ENCODE assay signal across 17 cellular contexts in the genomic region with DNA sequence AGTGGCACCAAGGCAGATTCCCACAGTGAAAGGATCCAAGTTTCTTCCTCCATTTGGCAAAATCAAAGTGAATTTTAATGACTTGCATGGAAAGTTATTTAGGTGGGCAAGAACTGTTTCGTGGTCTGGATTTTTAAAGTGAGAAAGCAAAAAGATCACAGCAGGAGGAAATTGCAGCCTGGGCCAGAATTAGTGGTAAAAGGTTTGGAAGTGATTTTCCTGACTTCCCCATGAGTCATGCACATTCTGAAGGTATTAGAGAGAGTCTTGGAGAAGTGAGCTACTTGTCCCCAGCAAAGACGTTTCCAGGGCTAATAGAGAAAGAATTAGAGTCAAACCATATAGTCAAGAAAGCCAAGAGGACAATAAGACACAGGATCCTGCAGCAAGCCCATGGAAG.
DNase-seq lines count a peak whose midpoint lies in the region; ATAC-seq, FAIRE-seq and TF ChIP-seq lines count a peak whose summit lies in the region.
"Had no signal": no experiment of that assay in that cellular context is flagged by ENCODE, and none has a peak within 500 bp of the region (broad histone marks: within the 10 kb centered on the region; RNA-seq: fewer than 3 reads in every experiment).

No MANE protein-coding gene starts in this region.

- H3K56ac ChIP-seq in IMR-90 (ENCODE audit: extremely low read depth, insufficient read depth, low read length), result no peak overlapping the region

- FAIRE-seq in bronchial epithelial cell (lab: Jason Lieb, UNC), result no peak
- FAIRE-seq: GM12878 had no signal

- H3K9ac ChIP-seq in IMR-90 (ENCODE audit: low read depth, low read length), result no peak overlapping the region; the same call in 1 of the 2 replicates
- H3K9ac ChIP-seq: parathyroid adenoma had no signal

- CTCF ChIA-PET in IMR-90 (lab: Yijun Ruan, JAX), result interaction anchor here (2.4 kb wide), 1 partner anchor 10 kb away, joined by 7 read pairs; no protein-coding TSS in a partner anchor
- CTCF ChIA-PET in T-cell (lab: Charles Lee), result no interaction called here
- CTCF ChIA-PET in CD4-positive, alpha-beta memory T cell (lab: Charles Lee; ENCODE audit: partially characterized antibody), result no interaction called here

- H2BK120ac ChIP-seq in IMR-90 (ENCODE audit: low read depth, low read length), result no peak overlapping the region

- no peak overlapping the region for H2AK9ac ChIP-seq in IMR-90 (replicated peaks; ENCODE audit: low read depth, low read length, poor library complexity)

- H3K27ac ChIP-seq in IMR-90 (ENCODE audit: insufficient read depth, low read length) (no peak overlapping the region), caudate nucleus (ENCODE audit: low read depth, low read length) (no peak overlapping the region)
- no peak overlapping the region for H3K27ac ChIP-seq in CD4-positive, alpha-beta memory T cell (ENCODE audit: low read depth, low read length)
- H3K27ac ChIP-seq: parathyroid adenoma, suprapubic skin had no signal

- peak overlapping the region; percentile 56; the same call in 1 of the 2 replicates for H3K4me2 ChIP-seq in IMR-90 (ENCODE audit: low read depth, low read length)

- no peak for TF ChIP-seq RAD21 in IMR-90 (IDR thresholded peaks at IDR 0.05; ENCODE audit: low read length)

- POLR2A ChIA-PET in IMR-90 (lab: Charles Lee; ENCODE audit: unreplicated experiment) (no interaction called here), T-cell (lab: Charles Lee) (no interaction called here)
- POLR2A ChIA-PET in CD4-positive, alpha-beta memory T cell (lab: Charles Lee; ENCODE audit: partially characterized antibody), result no interaction called here

- no peak overlapping the region for H4K91ac ChIP-seq in IMR-90 (ENCODE audit: insufficient read depth, low read depth, low read length)

- H3K4me1 ChIP-seq in IMR-90 (ENCODE audit: control insufficient read depth, insufficient read depth, low read length), result peaks cover 4% of the 10 kb centered on the region
- H3K4me1 ChIP-seq in CD4-positive, alpha-beta memory T cell (ENCODE audit: insufficient read depth, low read length), result no peaks in the 10 kb centered on the region
- H3K4me1 ChIP-seq: parathyroid adenoma, suprapubic skin had no signal

- H3K9me3 Mint-ChIP-seq in T-cell, result no peaks in the 10 kb centered on the region
- no peaks in the 10 kb centered on the region for H3K9me3 Mint-ChIP-seq in CD4-positive, alpha-beta memory T cell
- H3K9me3 Mint-ChIP-seq: activated naive CD8-positive, alpha-beta T cell treated with anti-CD3 and anti-CD28 coated beads, Interleukin-2, amount 10 ng/mL, durations not matched to agents 7 days and 5 days; IgD-negative memory B cell had no signal

- no peak overlapping the region for H3K27ac Mint-ChIP-seq in T-cell
- no peak overlapping the region for H3K27ac Mint-ChIP-seq in CD4-positive, alpha-beta memory T cell
- H3K27ac Mint-ChIP-seq: activated naive CD8-positive, alpha-beta T cell treated with anti-CD3 and anti-CD28 coated beads, Interleukin-2, amount 10 ng/mL, durations not matched to agents 7 days and 5 days; IgD-negative memory B cell; T-helper 17 cell had no signal

- H4K20me1 ChIP-seq in IMR-90 (ENCODE audit: insufficient read depth, low read length), result no peaks in the 10 kb centered on the region

- H3K4me3 ChIP-seq in AG09309 (ENCODE audit: control insufficient read depth, low read depth, low read length) (no peak overlapping the region), IMR-90 (ENCODE audit: insufficient read depth, low read depth, low read length) (no peak overlapping the region), bronchial epithelial cell (ENCODE audit: low read depth, low read length) (no peak overlapping the region)
- H3K4me3 ChIP-seq in CD4-positive, alpha-beta memory T cell (ENCODE audit: low read length in 2 of 2), result no peak overlapping the region
- H3K4me3 ChIP-seq: GM12878, suprapubic skin had no signal

- no peaks in the 10 kb centered on the region for H3K9me3 ChIP-seq in IMR-90 (ENCODE audit: control insufficient read depth, insufficient read depth, low read length)
- no peaks in the 10 kb centered on the region for H3K9me3 ChIP-seq in CD4-positive, alpha-beta memory T cell (ENCODE audit: control insufficient read depth in 1 of 2, low read length in 2 of 2)
- H3K9me3 ChIP-seq: suprapubic skin had no signal

- H2BK15ac ChIP-seq in IMR-90 (ENCODE audit: low read depth, low read length), result no peak overlapping the region

- no peak overlapping the region for H2BK20ac ChIP-seq in IMR-90 (ENCODE audit: low read depth, low read length)

- no CpG with 5 or more reads among the region's 2 CpGs for WGBS in IMR-90 (ENCODE audit: extremely low coverage in 2 of 2, insufficient read length in 1 of 2), 2 experiments

- no peak overlapping the region for H3K23ac ChIP-seq in IMR-90 (ENCODE audit: low read depth, low read length)

- H3K4me1 Mint-ChIP-seq in T-cell, result no peaks in the 10 kb centered on the region
- no peaks in the 10 kb centered on the region for H3K4me1 Mint-ChIP-seq in CD4-positive, alpha-beta memory T cell
- H3K4me1 Mint-ChIP-seq: activated naive CD8-positive, alpha-beta T cell treated with anti-CD3 and anti-CD28 coated beads, Interleukin-2, amount 10 ng/mL, durations not matched to agents 7 days and 5 days; IgD-negative memory B cell; T-helper 17 cell had no signal

- H3K14ac ChIP-seq in IMR-90 (replicated peaks; ENCODE audit: low read depth, low read length), result no peak overlapping the region

- DNase-seq in AG09309 (ENCODE audit: low read depth), result peak; percentile 7
- DNase-seq in IMR-90, result peak; percentile 73
- DNase-seq in bronchial epithelial cell (ENCODE audit: low read depth), result peak; percentile 59
- peak; percentile 79 for DNase-seq in kidney tubule cell (ENCODE audit: low spot score)
- DNase-seq in activated gamma-delta T cell (lab: John Stamatoyannopoulos, UW), result no peak
- no peak for DNase-seq in T-cell
- no peak for DNase-seq in CD4-positive, alpha-beta memory T cell
- DNase-seq in caudate nucleus (lab: John Stamatoyannopoulos, UW), result no peak
- DNase-seq: activated naive CD8-positive, alpha-beta T cell treated with anti-CD3 and anti-CD28 coated beads, Interleukin-2, amount 10 ng/mL, durations not matched to agents 7 days and 5 days; cortex of kidney; foreskin melanocyte; stimulated activated CD4-positive, alpha-beta T cell treated with anti-CD3 and anti-CD28 coated beads, Interleukin-15, amount 100 ng/mL, for 24 hours; T-helper 17 cell had no signal

- H3K27me3 Mint-ChIP-seq in T-cell, result peaks cover 3 to 5% of the 10 kb centered on the region in 2 donors
- H3K27me3 Mint-ChIP-seq in CD4-positive, alpha-beta memory T cell, result peaks cover 4% of the 10 kb centered on the region in 2 donors
- H3K27me3 Mint-ChIP-seq: IgD-negative memory B cell had no signal

- no peak overlapping the region for H2AK5ac ChIP-seq in IMR-90 (ENCODE audit: low read depth, low read length)

- H3K4ac ChIP-seq in IMR-90 (ENCODE audit: low read depth, low read length), result no peak overlapping the region

- dilution Hi-C loops in IMR-90 (cut with HindIII; ENCODE audit: low sequenced_read_pairs, unreplicated experiment), result no loop called here

- intact Hi-C loops in IMR-90 (cut with micrococcal nuclease), result no loop called here
- intact Hi-C loops in CD4-positive, alpha-beta memory T cell (cut with micrococcal nuclease), result no loop called here

- in situ Hi-C loops in IMR-90 (cut with MboI; ENCODE audit: low sequenced_read_pairs), result no loop called here

- ATAC-seq in IMR-90 (ENCODE audit: low read depth) (peak; percentile 70), T-cell (replicated peaks in 1 of 4) (no peak)
- ATAC-seq: GM12878, T-helper 17 cell had no signal

- no peak overlapping the region; the same call in 1 of the 2 replicates for H3K18ac ChIP-seq in IMR-90 (ENCODE audit: low read depth, low read length)

- H3K27me3 ChIP-seq in IMR-90 (ENCODE audit: control insufficient read depth, insufficient read depth, low read length) (no peaks in the 10 kb centered on the region), bronchial epithelial cell (ENCODE audit: control insufficient read depth, insufficient read depth, low read length) (no peaks in the 10 kb centered on the region)
- no peaks in the 10 kb centered on the region for H3K27me3 ChIP-seq in CD4-positive, alpha-beta memory T cell (ENCODE audit: insufficient read depth, low read length)
- H3K27me3 ChIP-seq: suprapubic skin had no signal

- H4K5ac ChIP-seq in IMR-90 (ENCODE audit: low read depth, low read length), result no peak overlapping the region

- no peaks in the 10 kb centered on the region for H3K9me1 ChIP-seq in IMR-90 (ENCODE audit: insufficient read depth, low read length)

- no peak for TF ChIP-seq CTCF in AG09309 (IDR thresholded peaks at IDR 0.05; ENCODE audit: control insufficient read depth, insufficient read depth, low read depth, low read length, missing control alignments)
- TF ChIP-seq CTCF in IMR-90 (conservative IDR thresholded peaks at IDR 0.05; ENCODE audit: low read depth, low read length), result no peak
- TF ChIP-seq CTCF in bronchial epithelial cell (IDR thresholded peaks at IDR 0.05; ENCODE audit: insufficient read depth, low read length, severe bottlenecking), result no peak

- no peak overlapping the region for H2AFZ ChIP-seq in IMR-90 (replicated peaks; ENCODE audit: low read length, poor library complexity)
- H2AFZ ChIP-seq: parathyroid adenoma had no signal

- H3K79me1 ChIP-seq in IMR-90 (ENCODE audit: low read depth in 1 of 2, low read length in 2 of 2), result no peaks in the 10 kb centered on the region

- no peaks in the 10 kb centered on the region for H3K36me3 ChIP-seq in IMR-90 (ENCODE audit: control insufficient read depth, insufficient read depth, low read length)
- no peaks in the 10 kb centered on the region for H3K36me3 ChIP-seq in bronchial epithelial cell (ENCODE audit: control insufficient read depth, insufficient read depth, low read length)
- H3K36me3 ChIP-seq in CD4-positive, alpha-beta memory T cell (ENCODE audit: insufficient read depth, low read length), result no peaks in the 10 kb centered on the region
- H3K36me3 ChIP-seq: suprapubic skin had no signal

- H2BK5ac ChIP-seq in IMR-90 (ENCODE audit: low read depth, low read length, poor library complexity, severe bottlenecking), result no peak overlapping the region

- H3K36me3 Mint-ChIP-seq in T-cell, result no peaks in the 10 kb centered on the region
- H3K36me3 Mint-ChIP-seq in CD4-positive, alpha-beta memory T cell, result no peaks in the 10 kb centered on the region
- H3K36me3 Mint-ChIP-seq: activated naive CD8-positive, alpha-beta T cell treated with anti-CD3 and anti-CD28 coated beads, Interleukin-2, amount 10 ng/mL, durations not matched to agents 7 days and 5 days; IgD-negative memory B cell had no signal

- no peak overlapping the region for H4K8ac ChIP-seq in IMR-90 (ENCODE audit: low read depth in 2 of 2, low read length in 2 of 2)

- no TSS peak for BruUV-seq in IMR-90 (replicated peaks; lab: Mats Ljungman, UMichigan)

- H3K4me3 Mint-ChIP-seq in T-cell, result no peak overlapping the region
- no peak overlapping the region for H3K4me3 Mint-ChIP-seq in CD4-positive, alpha-beta memory T cell
- H3K4me3 Mint-ChIP-seq: activated naive CD8-positive, alpha-beta T cell treated with anti-CD3 and anti-CD28 coated beads, Interleukin-2, amount 10 ng/mL, durations not matched to agents 7 days and 5 days; IgD-negative memory B cell; T-helper 17 cell had no signal

- TF ChIP-seq POLR2A in IMR-90 (IDR thresholded peaks at IDR 0.05; ENCODE audit: low read depth, low read length), result no peak

Comparison
In these comparisons a context has a peak if more than half of its experiments do, and no peak if none do; other contexts are left out.
1. DNase-seq: peak in AG09309 (single experiment), IMR-90 (single experiment), bronchial epithelial cell (single experiment) and kidney tubule cell (single experiment); none in activated gamma-delta T cell (single experiment), T-cell (0 of 34), CD4-positive, alpha-beta memory T cell (0 of 5) and caudate nucleus (0 of 61).